ENCODE assay signal across 21 cellular contexts in the genomic region with DNA sequence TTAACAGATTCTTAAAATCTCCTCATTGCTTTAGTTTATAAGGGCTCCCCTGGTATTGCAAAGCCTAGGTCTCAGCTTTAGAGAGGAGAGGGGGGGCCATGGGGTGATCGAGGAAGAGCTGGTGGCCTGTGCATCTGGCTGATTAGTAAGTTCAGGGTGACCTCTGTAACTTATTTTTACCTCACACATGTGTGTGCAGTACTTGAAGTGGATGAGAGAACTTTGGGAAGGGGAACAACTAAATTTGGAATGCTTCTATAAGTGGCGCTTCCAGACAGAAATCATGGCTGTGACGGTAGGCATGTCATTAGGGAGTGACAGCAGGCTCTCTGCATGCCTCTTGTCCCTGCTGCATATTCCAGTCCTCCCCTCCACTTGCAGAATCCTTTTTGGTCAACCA. TPM values are rescaled to one million over a fixed set of nuclear protein-coding genes. Genes with fewer than 3 reads are reported as not detected.
DNase-seq lines count a peak whose midpoint lies in the region; ATAC-seq and TF ChIP-seq lines count a peak whose summit lies in the region.
"Had no signal": no experiment of that assay in that cellular context is flagged by ENCODE, and none has a peak within 500 bp of the region (broad histone marks: within the 10 kb centered on the region; RNA-seq: fewer than 3 reads in every experiment).

No MANE protein-coding gene starts in this region.

- H2BK5ac ChIP-seq in H9 (ENCODE audit: insufficient read length, low read length) = no peak overlapping the region
- no peak overlapping the region for H2BK5ac ChIP-seq in trophoblast cell (ENCODE audit: low read depth, low read length, poor library complexity)

- H3T11ph ChIP-seq in H9 (ENCODE audit: low read length) = no peak overlapping the region

- no peaks in the 10 kb centered on the region for H3K27me3 ChIP-seq in H9 (ENCODE audit: insufficient read depth, low read length)
- no peaks in the 10 kb centered on the region for H3K27me3 ChIP-seq in cardiac muscle cell
- no peaks in the 10 kb centered on the region for H3K27me3 ChIP-seq in left ventricle myocardium inferior (ENCODE audit: low read depth)
- no peaks in the 10 kb centered on the region for H3K27me3 ChIP-seq in trophoblast cell (ENCODE audit: insufficient read depth, low read length)
- H3K27me3 ChIP-seq: BE2C had no signal

- no peak overlapping the region for H2BK20ac ChIP-seq in H9 (ENCODE audit: low read depth, low read length, poor library complexity, severe bottlenecking)

- no peaks in the 10 kb centered on the region for H3K23me2 ChIP-seq in H9 (ENCODE audit: insufficient read length, low read depth, low read length, poor library complexity, severe bottlenecking)

- no peak for DNase-seq in H9
- DNase-seq in cardiac muscle cell (ENCODE audit: low read depth in 1 of 2, low spot score in 1 of 2) = peak in 1 of 2 donors; percentile 75
- peak; percentile 20 for DNase-seq in left ventricle myocardium inferior
- DNase-seq in trophoblast cell = no peak
- no peak for DNase-seq in NCI-H1694 (lab: John Stamatoyannopoulos, UW)
- DNase-seq in NCI-H1092 (lab: John Stamatoyannopoulos, UW) = no peak
- DNase-seq: ACHN; BE2C; C1 segment of cervical spinal cord; CD4-positive, CD25-positive, alpha-beta regulatory T cell; CD8-positive, alpha-beta memory T cell; COR-L47; DMS 273 treated with DMSO at 0.1 percent for 48 hours; DMS53; HFFc6; KBM-7 had no signal

- no peaks in the 10 kb centered on the region for H3K9me3 ChIP-seq in H9 (ENCODE audit: control insufficient read depth, low read depth, low read length)
- no peaks in the 10 kb centered on the region for H3K9me3 ChIP-seq in cardiac muscle cell (ENCODE audit: low read depth)
- H3K9me3 ChIP-seq in left ventricle myocardium inferior (replicated peaks) = no peaks in the 10 kb centered on the region
- peaks cover 4% of the 10 kb centered on the region for H3K9me3 ChIP-seq in trophoblast cell (ENCODE audit: insufficient read depth, low read depth, low read length)
- H3K9me3 ChIP-seq: BE2C had no signal

- H4K8ac ChIP-seq in H9 (replicated peaks; ENCODE audit: insufficient read length, low read depth, low read length) (no peak overlapping the region), trophoblast cell (ENCODE audit: low read depth, low read length) (no peak overlapping the region)

- no peak overlapping the region for H2BK120ac ChIP-seq in H9 (ENCODE audit: low read depth, low read length, poor library complexity, severe bottlenecking)
- H2BK120ac ChIP-seq in trophoblast cell (ENCODE audit: insufficient read depth, low read length, poor library complexity) = no peak overlapping the region

- no peaks in the 10 kb centered on the region for H4K20me1 ChIP-seq in H9 (ENCODE audit: control insufficient read depth, insufficient read depth, insufficient read length)

- H3K9me3 Mint-ChIP-seq in H9 = peaks cover 35 to 37% of the 10 kb centered on the region in 2 experiments
- peaks cover 6% of the 10 kb centered on the region for H3K9me3 Mint-ChIP-seq in stimulated activated memory B cell treated with anti-CD40 and anti-IgM and Interleukin-4, amounts not matched to agents 10 μg/mL and 1 μg/mL and 100 μg/mL, for 72 hours

- H3K36me3 Mint-ChIP-seq in H9 (ENCODE audit: insufficient read depth in 1 of 3, low read depth in 3 of 3) = peaks cover 41 to 69% (median 62%) of the 10 kb centered on the region in 3 experiments
- peaks cover 6% of the 10 kb centered on the region for H3K36me3 Mint-ChIP-seq in stimulated activated memory B cell treated with anti-CD40 and anti-IgM and Interleukin-4, amounts not matched to agents 10 μg/mL and 1 μg/mL and 100 μg/mL, for 72 hours
- H3K36me3 Mint-ChIP-seq: CD4-positive, CD25-positive, alpha-beta regulatory T cell; CD8-positive, alpha-beta memory T cell had no signal

- H3K18ac ChIP-seq in H9 (ENCODE audit: insufficient read length, low read depth, low read length) = no peak overlapping the region
- H3K18ac ChIP-seq in trophoblast cell (ENCODE audit: low read length) = no peak overlapping the region

- no peak overlapping the region for H3K4me3 Mint-ChIP-seq in H9
- no peak overlapping the region for H3K4me3 Mint-ChIP-seq in stimulated activated memory B cell treated with anti-CD40 and anti-IgM and Interleukin-4, amounts not matched to agents 10 μg/mL and 1 μg/mL and 100 μg/mL, for 72 hours
- H3K4me3 Mint-ChIP-seq: CD4-positive, CD25-positive, alpha-beta regulatory T cell; CD8-positive, alpha-beta memory T cell; HFFc6; IgD-negative memory B cell had no signal

- H3K79me2 ChIP-seq in H9 (ENCODE audit: insufficient read depth, low read length) (no peaks in the 10 kb centered on the region), trophoblast cell (ENCODE audit: control insufficient read depth, insufficient read depth, low read length, poor library complexity) (no peaks in the 10 kb centered on the region)

- no peak overlapping the region for H3K23ac ChIP-seq in H9 (ENCODE audit: insufficient read length, low read depth, low read length)
- H3K23ac ChIP-seq in trophoblast cell (ENCODE audit: low read length) = no peak overlapping the region

- peaks cover 4 to 5% of the 10 kb centered on the region in 2 experiments for H3K4me1 Mint-ChIP-seq in H9
- H3K4me1 Mint-ChIP-seq in stimulated activated memory B cell treated with anti-CD40 and anti-IgM and Interleukin-4, amounts not matched to agents 10 μg/mL and 1 μg/mL and 100 μg/mL, for 72 hours = no peaks in the 10 kb centered on the region
- H3K4me1 Mint-ChIP-seq: CD4-positive, CD25-positive, alpha-beta regulatory T cell; CD8-positive, alpha-beta memory T cell; IgD-negative memory B cell had no signal

- WGBS in H9 (ENCODE audit: extremely low coverage, insufficient read length, low lambda C conversion rate) = no CpG with 5 or more reads among the region's 3 CpGs
- no CpG with 5 or more reads among the region's 3 CpGs for WGBS in trophoblast cell (ENCODE audit: extremely low coverage, insufficient coverage, insufficient read length)

- intact Hi-C loops in left ventricle myocardium inferior (cut with micrococcal nuclease) = no loop called here

- peak overlapping the region in 2 of 3 experiments; percentile 40 to 75; a peak in 3 of 7 replicates for H3K27ac Mint-ChIP-seq in H9
- no peak overlapping the region for H3K27ac Mint-ChIP-seq in stimulated activated memory B cell treated with anti-CD40 and anti-IgM and Interleukin-4, amounts not matched to agents 10 μg/mL and 1 μg/mL and 100 μg/mL, for 72 hours
- H3K27ac Mint-ChIP-seq: CD4-positive, CD25-positive, alpha-beta regulatory T cell; CD8-positive, alpha-beta memory T cell; HFFc6; IgD-negative memory B cell had no signal

- H2AK5ac ChIP-seq in H9 (ENCODE audit: insufficient read length, low read length) (no peak overlapping the region), trophoblast cell (ENCODE audit: low read length) (no peak overlapping the region)

- H3K9ac ChIP-seq in H9 (ENCODE audit: extremely low read depth, insufficient read length, low read length) = no peak overlapping the region
- H3K9ac ChIP-seq in trophoblast cell (ENCODE audit: low read length) = no peak overlapping the region

- H3K4me1 ChIP-seq in H9 (ENCODE audit: insufficient read depth, low read length) (no peaks in the 10 kb centered on the region; the same call in 1 of the 2 replicates), cardiac muscle cell (ENCODE audit: low read depth) (peaks cover 23% of the 10 kb centered on the region), left ventricle myocardium inferior (peaks cover 19% of the 10 kb centered on the region), trophoblast cell (ENCODE audit: control insufficient read depth in 1 of 2, insufficient read depth in 2 of 2, low read length in 2 of 2) (peaks cover 6 to 10% of the 10 kb centered on the region in 2 experiments)
- H3K4me1 ChIP-seq: BE2C had no signal

- H4K5ac ChIP-seq in H9 (ENCODE audit: insufficient read length, low read depth, low read length) = no peak overlapping the region

- H3K27ac ChIP-seq in H9 (ENCODE audit: insufficient read length, low read depth, low read length) (no peak overlapping the region), cardiac muscle cell (peak overlapping the region; percentile 93), left ventricle myocardium inferior (replicated peaks) (peak overlapping the region; percentile 70), trophoblast cell (ENCODE audit: low read depth, low read length) (peak overlapping the region; percentile 52)

- H3K56ac ChIP-seq in H9 (ENCODE audit: insufficient read length, low read depth, low read length) = no peak overlapping the region

- H3K36me3 ChIP-seq in cardiac muscle cell (no peaks in the 10 kb centered on the region), left ventricle myocardium inferior (no peaks in the 10 kb centered on the region), trophoblast cell (ENCODE audit: control insufficient read depth in 1 of 2, insufficient read depth in 2 of 2, low read length in 2 of 2) (peaks cover 6 to 12% of the 10 kb centered on the region in 2 experiments)
- H3K36me3 ChIP-seq: BE2C had no signal

- H3K4me3 ChIP-seq in cardiac muscle cell (no peak overlapping the region), left ventricle myocardium inferior (peak overlapping the region; percentile 8), trophoblast cell (ENCODE audit: low read depth, low read length) (no peak overlapping the region)

- H3K27me3 Mint-ChIP-seq in H9 (ENCODE audit: low read depth) = no peaks in the 10 kb centered on the region
- H3K27me3 Mint-ChIP-seq in stimulated activated memory B cell treated with anti-CD40 and anti-IgM and Interleukin-4, amounts not matched to agents 10 μg/mL and 1 μg/mL and 100 μg/mL, for 72 hours = no peaks in the 10 kb centered on the region
- H3K27me3 Mint-ChIP-seq: CD8-positive, alpha-beta memory T cell; IgD-negative memory B cell had no signal

- no peak for ATAC-seq in HG03457 (IDR thresholded peaks at IDR 0.05; ENCODE audit: unreplicated experiment)
- ATAC-seq in stimulated activated memory B cell treated with anti-CD40 and anti-IgM and Interleukin-4, amounts not matched to agents 10 μg/mL and 1 μg/mL and 100 μg/mL, for 72 hours = no peak
- ATAC-seq: HCT116, HepG2 had no signal

- H3K4ac ChIP-seq in H9 (ENCODE audit: low read depth, low read length) = no peak overlapping the region
- no peak overlapping the region for H3K4ac ChIP-seq in trophoblast cell (ENCODE audit: low read depth, low read length)

- H2BK12ac ChIP-seq in H9 (ENCODE audit: insufficient read length, low read depth, low read length) (no peak overlapping the region), trophoblast cell (ENCODE audit: low read length) (no peak overlapping the region)

- TF ChIP-seq CTCF in H9 (conservative IDR thresholded peaks at IDR 0.05) = no peak
- no peak for TF ChIP-seq CTCF in cardiac muscle cell (IDR thresholded peaks at IDR 0.05; ENCODE audit: low read depth, low read length)
- no peak for TF ChIP-seq CTCF in left ventricle myocardium inferior (IDR thresholded peaks at IDR 0.05; ENCODE audit: borderline replicate concordance)

- no peak overlapping the region for H4K12ac ChIP-seq in trophoblast cell (ENCODE audit: low read depth, low read length)

- H3K4me2 ChIP-seq in H9 (ENCODE audit: insufficient read depth, insufficient read length, low read length) = no peak overlapping the region
- H3K4me2 ChIP-seq in trophoblast cell (ENCODE audit: low read length) = no peak overlapping the region

- no peak overlapping the region for H3K14ac ChIP-seq in H9 (ENCODE audit: insufficient read depth, low read length)
- no peak overlapping the region for H3K14ac ChIP-seq in trophoblast cell (ENCODE audit: low read length)

- H3K79me1 ChIP-seq in H9 (ENCODE audit: insufficient read depth, low read depth, low read length, poor library complexity, severe bottlenecking) (peaks cover 2% of the 10 kb centered on the region), trophoblast cell (ENCODE audit: low read length) (peaks cover 2% of the 10 kb centered on the region)

- H2BK15ac ChIP-seq in H9 (ENCODE audit: low read depth, low read length) = no peak overlapping the region

- H2AFZ ChIP-seq in H9 (ENCODE audit: low read length) (no peak overlapping the region), trophoblast cell (ENCODE audit: insufficient read depth, low read length, poor library complexity) (no peak overlapping the region)

- no peak overlapping the region for H4K91ac ChIP-seq in H9 (ENCODE audit: insufficient read length, low read depth, low read length)
- H4K91ac ChIP-seq in trophoblast cell (ENCODE audit: low read depth, low read length) = no peak overlapping the region

RNA-seq across cellular contexts. Expression of gene FRAS1, which starts 41.9 kb away (rescaled TPM):
- total RNA-seq in H9 (2021) (50.3 and 58.5 TPM in 2 replicates), cardiac muscle cell (13.8 and 20.4 TPM in 2 replicates), left ventricle myocardium inferior (1.4 TPM)
- polyA plus RNA-seq in cardiac muscle cell = 4.4 and 8.0 TPM in 2 replicates
- polyA plus RNA-seq in trophoblast cell (2013) = 51.1 and 52.1 TPM in 2 replicates
- total RNA-seq: CD4-positive, CD25-positive, alpha-beta regulatory T cell; CD8-positive, alpha-beta memory T cell had no signal
- polyA plus RNA-seq: CD4-positive, CD25-positive, alpha-beta regulatory T cell; CD8-positive, alpha-beta memory T cell; IgD-negative memory B cell had no signal
